Comparison of ENCODE assay signal across 18 cellular contexts in genomic region chr11:75482931-75483469, GRCh38. TPM values are rescaled to one million over a fixed set of nuclear protein-coding genes. Genes with fewer than 3 reads are reported as not detected.
DNase-seq lines count a peak whose midpoint lies in the region; ATAC-seq and TF ChIP-seq lines count a peak whose summit lies in the region.
"Had no signal": no experiment of that assay in that cellular context is flagged by ENCODE, and none has a peak within 500 bp of the region (broad histone marks: within the 10 kb centered on the region; RNA-seq: fewer than 3 reads in every experiment).

No MANE protein-coding gene starts in this region.

- POLR2A ChIA-PET in CD8-positive, alpha-beta T cell (lab: Charles Lee), result no interaction called here

- no peaks in the 10 kb centered on the region for H3K9me3 Mint-ChIP-seq in CD8-positive, alpha-beta T cell
- H3K9me3 Mint-ChIP-seq in endothelial cell (ENCODE audit: unreplicated experiment), result no peaks in the 10 kb centered on the region
- H3K9me3 Mint-ChIP-seq: CD8-positive, alpha-beta memory T cell had no signal

- H3K4me1 ChIP-seq in CD8-positive, alpha-beta T cell (ENCODE audit: insufficient read depth, low read length), result no peaks in the 10 kb centered on the region
- H3K4me1 ChIP-seq in Karpas-422 (ENCODE audit: low read length), result peaks cover 86% of the 10 kb centered on the region
- no peaks in the 10 kb centered on the region for H3K4me1 ChIP-seq in osteoblast (ENCODE audit: insufficient read depth, low read length)
- H3K4me1 ChIP-seq: HAP-1, SJCRH30 had no signal

- H3K4me3 Mint-ChIP-seq in CD8-positive, alpha-beta T cell, result no peak overlapping the region
- H3K4me3 Mint-ChIP-seq in endothelial cell (ENCODE audit: unreplicated experiment), result peak overlapping the region; percentile 9
- H3K4me3 Mint-ChIP-seq: B cell; CD8-positive, alpha-beta memory T cell had no signal

- no peak overlapping the region for H3K4me3 ChIP-seq in CD8-positive, alpha-beta T cell (ENCODE audit: low read depth, low read length)
- H3K4me3 ChIP-seq in Karpas-422 (ENCODE audit: low read length), result peak overlapping the region; percentile 10; the same call in 1 of the 2 replicates
- no peak overlapping the region for H3K4me3 ChIP-seq in osteoblast (ENCODE audit: insufficient read depth, low read length)
- H3K4me3 ChIP-seq: HAP-1, SJCRH30 had no signal

- no peaks in the 10 kb centered on the region for H3K27me3 Mint-ChIP-seq in CD8-positive, alpha-beta T cell (ENCODE audit: low read depth)
- peaks cover 21% of the 10 kb centered on the region for H3K27me3 Mint-ChIP-seq in endothelial cell (ENCODE audit: unreplicated experiment)
- H3K27me3 Mint-ChIP-seq: B cell; CD8-positive, alpha-beta memory T cell had no signal

- H3K9me3 ChIP-seq in CD8-positive, alpha-beta T cell (ENCODE audit: low read length), result no peaks in the 10 kb centered on the region
- no peaks in the 10 kb centered on the region for H3K9me3 ChIP-seq in Karpas-422 (ENCODE audit: low read length)
- H3K9me3 ChIP-seq in osteoblast (ENCODE audit: low read depth, low read length), result no peaks in the 10 kb centered on the region
- H3K9me3 ChIP-seq: HAP-1, SJCRH30 had no signal

- H3K27me3 ChIP-seq in CD8-positive, alpha-beta T cell (ENCODE audit: insufficient read depth, low read length), result no peaks in the 10 kb centered on the region
- H3K27me3 ChIP-seq in Karpas-422 (ENCODE audit: low read length), result no peaks in the 10 kb centered on the region
- H3K27me3 ChIP-seq in osteoblast (ENCODE audit: insufficient read depth, low read length), result no peaks in the 10 kb centered on the region
- H3K27me3 ChIP-seq: SJCRH30 had no signal

- no peaks in the 10 kb centered on the region for H3K9me2 ChIP-seq in Karpas-422 (replicated peaks; ENCODE audit: insufficient read depth, low read length)

- TF ChIP-seq CTCF in CD8-positive, alpha-beta T cell (IDR thresholded peaks at IDR 0.05), result no peak
- TF ChIP-seq CTCF in endothelial cell (IDR thresholded peaks at IDR 0.05; ENCODE audit: unreplicated experiment) (no peak), osteoblast (IDR thresholded peaks at IDR 0.05; ENCODE audit: extremely low read depth, low read depth, low read length) (no peak)

- peaks cover 83% of the 10 kb centered on the region for H3K79me2 ChIP-seq in Karpas-422 (ENCODE audit: low read length)
- H3K79me2 ChIP-seq in osteoblast (ENCODE audit: insufficient read depth, low read length), result no peaks in the 10 kb centered on the region

- peak overlapping the region; percentile 61; the same call in 1 of the 2 replicates for H3K9ac ChIP-seq in Karpas-422 (ENCODE audit: low read length)

- no peak for ATAC-seq in CD8-positive, alpha-beta T cell
- no peak for ATAC-seq in HG02763 (IDR thresholded peaks at IDR 0.05; ENCODE audit: unreplicated experiment)
- ATAC-seq in HG02885 (IDR thresholded peaks at IDR 0.05; ENCODE audit: poor library complexity, unreplicated experiment), result no peak

- H3K27ac ChIP-seq in CD8-positive, alpha-beta T cell (ENCODE audit: low read depth, low read length), result no peak overlapping the region
- H3K27ac ChIP-seq in Karpas-422 (ENCODE audit: low read length), result peak overlapping the region; percentile 93
- H3K27ac ChIP-seq in osteoblast (ENCODE audit: low read depth, low read length), result no peak overlapping the region
- H3K27ac ChIP-seq: HL-60, SJCRH30 had no signal

- intact Hi-C loops in CD8-positive, alpha-beta T cell (cut with DNase I, micrococcal nuclease), result no loop called here

- H3K36me3 Mint-ChIP-seq in CD8-positive, alpha-beta T cell, result no peaks in the 10 kb centered on the region
- H3K36me3 Mint-ChIP-seq in endothelial cell (ENCODE audit: low read depth, unreplicated experiment), result peaks cover 55% of the 10 kb centered on the region
- H3K36me3 Mint-ChIP-seq: CD8-positive, alpha-beta memory T cell had no signal

- H2AFZ ChIP-seq in Karpas-422 (ENCODE audit: low read length) (no peak overlapping the region), osteoblast (ENCODE audit: low read length) (no peak overlapping the region)

- H3K36me3 ChIP-seq in CD8-positive, alpha-beta T cell (ENCODE audit: insufficient read depth, low read length), result no peaks in the 10 kb centered on the region
- H3K36me3 ChIP-seq in Karpas-422 (ENCODE audit: insufficient read depth, low read length) (peaks cover 12% of the 10 kb centered on the region; the same call in 1 of the 2 replicates), osteoblast (ENCODE audit: insufficient read depth, low read length) (no peaks in the 10 kb centered on the region)
- H3K36me3 ChIP-seq: HAP-1, SJCRH30 had no signal

- no peak for DNase-seq in CD8-positive, alpha-beta T cell
- no peak for DNase-seq in Karpas-422
- DNase-seq in endothelial cell (ENCODE audit: low spot score), result no peak
- peak; percentile 73 for DNase-seq in osteoblast (ENCODE audit: insufficient read length, low spot score, missing footprints)
- no peak for DNase-seq in central memory CD4-positive, alpha-beta T cell
- DNase-seq: CD8-positive, alpha-beta memory T cell; DMS79 treated with DMSO at 0.1 percent for 48 hours; NCI-H1417; NCI-H1930; NCI-H748 treated with DMSO at 0.1 percent for 48 hours; OCI-M1; RPMI8226; SJCRH30 had no signal

- peak overlapping the region; percentile 22 for H3K27ac Mint-ChIP-seq in CD8-positive, alpha-beta T cell
- H3K27ac Mint-ChIP-seq in endothelial cell (ENCODE audit: unreplicated experiment), result peak overlapping the region; percentile 22
- H3K27ac Mint-ChIP-seq: B cell had no signal

- H3K4me2 ChIP-seq in Karpas-422 (ENCODE audit: low read depth, low read length, poor library complexity, severe bottlenecking), result peak overlapping the region; percentile 52
- no peak overlapping the region for H3K4me2 ChIP-seq in osteoblast (ENCODE audit: insufficient read depth, low read length)

- H4K20me1 ChIP-seq in Karpas-422 (ENCODE audit: insufficient read depth, low read depth, low read length) (no peaks in the 10 kb centered on the region), osteoblast (ENCODE audit: insufficient read depth, low read length) (peaks cover 6% of the 10 kb centered on the region)

- CTCF ChIA-PET in CD8-positive, alpha-beta T cell (lab: Charles Lee), result no interaction called here

- H3K4me1 Mint-ChIP-seq in CD8-positive, alpha-beta T cell (ENCODE audit: low read depth), result no peaks in the 10 kb centered on the region
- H3K4me1 Mint-ChIP-seq in endothelial cell (ENCODE audit: unreplicated experiment), result peaks cover 61% of the 10 kb centered on the region

RNA-seq across cellular contexts. Expression of gene GDPD5, which starts 42.7 kb away (rescaled TPM):
- total RNA-seq in CD8-positive, alpha-beta T cell, result 10 to 100 TPM; 15.9 to 18.3 TPM
- total RNA-seq in Karpas-422 (2014; rRNA removed; shearing (Covaris generic); ENCODE audit: low replicate concordance), result 137 and 237 TPM in 2 replicates
- 674 TPM for total RNA-seq in endothelial cell (ENCODE audit: unreplicated experiment)
- total RNA-seq in osteoblast, result 13.4 and 14.1 TPM in 2 replicates

RNA-seq across cellular contexts. Expression of gene KLHL35, which starts 50.0 kb away (rescaled TPM):
- under 1 TPM; 0.50 to 0.84 TPM for total RNA-seq in CD8-positive, alpha-beta T cell
- total RNA-seq in Karpas-422 (2014; rRNA removed; shearing (Covaris generic); ENCODE audit: low replicate concordance), result 1.3 and 8.5 TPM in 2 replicates
- 2.8 TPM for total RNA-seq in endothelial cell (ENCODE audit: unreplicated experiment)
- 2.4 and 4.3 TPM in 2 replicates for total RNA-seq in osteoblast
- total RNA-seq: SJCRH30 had no signal
